Comparison of ENCODE assay signal across 25 cellular contexts in the genomic region with DNA sequence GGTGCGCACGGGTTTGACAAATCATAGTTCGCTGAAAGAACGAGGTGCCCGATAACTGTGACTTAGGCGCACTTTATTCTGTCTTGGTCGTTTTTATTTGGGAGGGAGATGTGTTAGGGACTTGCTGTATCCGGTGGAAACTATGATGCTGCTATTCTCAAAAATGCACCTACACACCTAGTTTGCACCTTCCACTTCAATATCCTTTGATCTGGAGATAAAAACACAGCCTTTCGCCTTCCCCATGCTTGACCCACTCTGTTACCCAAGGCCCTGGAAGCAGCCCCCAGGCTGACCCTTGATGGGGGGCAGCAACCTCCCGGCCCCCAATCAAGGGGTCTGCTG. TPM values are rescaled to one million over a fixed set of nuclear protein-coding genes. Genes with fewer than 3 reads are reported as not detected.
DNase-seq lines count a peak whose midpoint lies in the region; ATAC-seq and TF ChIP-seq lines count a peak whose summit lies in the region.
"Had no signal": no experiment of that assay in that cellular context is flagged by ENCODE, and none has a peak within 500 bp of the region (broad histone marks: within the 10 kb centered on the region; RNA-seq: fewer than 3 reads in every experiment).

No MANE protein-coding gene starts in this region.

- no peak overlapping the region for H2AFZ ChIP-seq in neural progenitor cell (replicated peaks)

- ATAC-seq in upper lobe of right lung: no peak
- ATAC-seq: activated CD8-positive, alpha-beta T cell treated with anti-CD3 and anti-CD28 coated beads, Interleukin-2, amount 10 ng/mL, durations not matched to agents 7 days and 5 days; sciatic nerve; stimulated activated naive CD8-positive, alpha-beta T cell treated with anti-CD3 and anti-CD28 coated beads, Interleukin-15, Interleukin-2, amounts not matched to agents 100 U/mL and 50 U/mL, for 24 hours had no signal

- TF ChIP-seq CTCF in chondrocyte (IDR thresholded peaks at IDR 0.05): no peak
- no peak for TF ChIP-seq CTCF in neural progenitor cell (IDR thresholded peaks at IDR 0.05)
- TF ChIP-seq CTCF in upper lobe of right lung (IDR thresholded peaks at IDR 0.05): no peak
- no peak for TF ChIP-seq CTCF in osteocyte (IDR thresholded peaks at IDR 0.05)

- H3K4me3 ChIP-seq in iPS-15b (ENCODE audit: low read depth, low read length) (peak overlapping the region; percentile 26), neural progenitor cell (no peak overlapping the region), upper lobe of right lung (peak overlapping the region; percentile 33)
- H3K4me3 ChIP-seq: BLaER1, left ventricle myocardium inferior, SK-N-MC had no signal

- peaks cover 39% of the 10 kb centered on the region for H3F3A ChIP-seq in neural progenitor cell (ENCODE audit: low read depth)

- no peaks in the 10 kb centered on the region for H3K79me2 ChIP-seq in neural progenitor cell (ENCODE audit: low read depth)

- no peak overlapping the region for H3K27ac Mint-ChIP-seq in chondrocyte (ENCODE audit: unreplicated experiment)
- H3K27ac Mint-ChIP-seq in neural progenitor cell: no peak overlapping the region
- H3K27ac Mint-ChIP-seq in osteocyte (ENCODE audit: unreplicated experiment): no peak overlapping the region
- H3K27ac Mint-ChIP-seq: activated CD8-positive, alpha-beta T cell treated with anti-CD3 and anti-CD28 coated beads, Interleukin-2, amount 10 ng/mL, durations not matched to agents 7 days and 5 days; HFFc6; nephron progenitor cell had no signal

- H3K4me1 ChIP-seq in iPS-15b (ENCODE audit: control insufficient read depth, insufficient read depth, low read length): no peaks in the 10 kb centered on the region
- peaks cover 42% of the 10 kb centered on the region for H3K4me1 ChIP-seq in neural progenitor cell
- H3K4me1 ChIP-seq in upper lobe of right lung: no peaks in the 10 kb centered on the region
- H3K4me1 ChIP-seq: BLaER1 had no signal

- H3K9ac ChIP-seq in iPS-15b (ENCODE audit: low read depth, low read length) (no peak overlapping the region), neural progenitor cell (no peak overlapping the region)
- H3K9ac ChIP-seq: BLaER1 had no signal

- peaks cover 79% of the 10 kb centered on the region for H3K27me3 Mint-ChIP-seq in chondrocyte (ENCODE audit: low read depth)
- H3K27me3 Mint-ChIP-seq in neural progenitor cell (ENCODE audit: insufficient read depth, low read depth): peaks cover 91% of the 10 kb centered on the region
- H3K27me3 Mint-ChIP-seq in osteocyte (ENCODE audit: unreplicated experiment): peaks cover 87% of the 10 kb centered on the region

- peak overlapping the region; percentile 28 for H3K4me2 ChIP-seq in neural progenitor cell
- H3K4me2 ChIP-seq: BLaER1 had no signal

- peaks cover 1% of the 10 kb centered on the region for H3K36me3 Mint-ChIP-seq in chondrocyte (ENCODE audit: low read depth)
- H3K36me3 Mint-ChIP-seq in neural progenitor cell: no peaks in the 10 kb centered on the region
- H3K36me3 Mint-ChIP-seq in osteocyte (ENCODE audit: unreplicated experiment): no peaks in the 10 kb centered on the region

- H3K27me3 ChIP-seq in iPS-15b (ENCODE audit: control insufficient read depth, insufficient read depth, low read length) (peaks cover 93% of the 10 kb centered on the region), neural progenitor cell (peaks cover 100% of the 10 kb centered on the region), upper lobe of right lung (peaks cover 89% of the 10 kb centered on the region)

- DNase-seq in chondrocyte (ENCODE audit: low spot score) (peak; percentile 2), neural progenitor cell (ENCODE audit: low spot score) (no peak), upper lobe of right lung (no peak), osteocyte (ENCODE audit: extremely low spot score, unreplicated experiment) (no peak), NCI-H1930 (lab: John Stamatoyannopoulos, UW) (no peak)
- no peak for DNase-seq in stimulated activated CD4-positive, alpha-beta T cell treated with anti-CD3 and anti-CD28 coated beads, Interleukin-4, amount 100 ng/mL, for 1 hour
- DNase-seq: activated CD4-positive, CD25-positive, alpha-beta regulatory T cell treated with anti-CD3 and anti-CD28 coated beads, Interleukin-2, amount 50 U/mL, for 72 hours; activated CD8-positive, alpha-beta T cell treated with anti-CD3 and anti-CD28 coated beads, Interleukin-2, amount 10 ng/mL, durations not matched to agents 7 days and 5 days; activated effector memory CD4-positive, alpha-beta T cell treated with Interleukin-2 at 50 U/mL for 16 hours; DMS53; HFFc6; Kasumi-1; left ventricle myocardium inferior; NCI-H1436 treated with DMSO at 0.1 percent for 48 hours; NCI-H446 treated with DMSO at 0.1 percent for 48 hours; nephron progenitor cell; stimulated activated CD4-positive, alpha-beta T cell treated with anti-CD3 and anti-CD28 coated beads, Interleukin-15, amount 100 ng/mL, for 24 hours; stimulated activated naive CD8-positive, alpha-beta T cell treated with anti-CD3 and anti-CD28 coated beads, Interleukin-15, Interleukin-2, amounts not matched to agents 100 U/mL and 50 U/mL, for 24 hours had no signal

- peaks cover 91% of the 10 kb centered on the region for H4K20me1 ChIP-seq in neural progenitor cell (ENCODE audit: low read depth)

- intact Hi-C loops in upper lobe of right lung (cut with DNase I): no loop called here

- H3K9me3 ChIP-seq in iPS-15b (ENCODE audit: control insufficient read depth, insufficient read depth, low read length) (no peaks in the 10 kb centered on the region), neural progenitor cell (ENCODE audit: low read depth) (no peaks in the 10 kb centered on the region), upper lobe of right lung (no peaks in the 10 kb centered on the region)
- H3K9me3 ChIP-seq: BLaER1, left ventricle myocardium inferior had no signal

- H3K27ac ChIP-seq in neural progenitor cell: no peak overlapping the region
- H3K27ac ChIP-seq in upper lobe of right lung: no peak overlapping the region
- H3K27ac ChIP-seq: BLaER1, HL-60, left ventricle myocardium inferior, SK-N-MC had no signal

- H3K4me1 Mint-ChIP-seq in chondrocyte (ENCODE audit: low read depth): peaks cover 8% of the 10 kb centered on the region
- H3K4me1 Mint-ChIP-seq in neural progenitor cell: peaks cover 29% of the 10 kb centered on the region
- H3K4me1 Mint-ChIP-seq in osteocyte (ENCODE audit: unreplicated experiment): peaks cover 7% of the 10 kb centered on the region
- H3K4me1 Mint-ChIP-seq: central memory CD8-positive, alpha-beta T cell had no signal

- H3K36me3 ChIP-seq in iPS-15b (ENCODE audit: control insufficient read depth, insufficient read depth, low read length): no peaks in the 10 kb centered on the region
- H3K36me3 ChIP-seq in neural progenitor cell: no peaks in the 10 kb centered on the region
- H3K36me3 ChIP-seq in upper lobe of right lung: no peaks in the 10 kb centered on the region
- H3K36me3 ChIP-seq: BLaER1, left ventricle myocardium inferior had no signal

- H3K4me3 Mint-ChIP-seq in chondrocyte (ENCODE audit: unreplicated experiment): no peak overlapping the region
- H3K4me3 Mint-ChIP-seq in neural progenitor cell: peak overlapping the region; percentile 33
- no peak overlapping the region for H3K4me3 Mint-ChIP-seq in osteocyte (ENCODE audit: unreplicated experiment)
- H3K4me3 Mint-ChIP-seq: activated CD8-positive, alpha-beta T cell treated with anti-CD3 and anti-CD28 coated beads, Interleukin-2, amount 10 ng/mL, durations not matched to agents 7 days and 5 days; central memory CD8-positive, alpha-beta T cell; HFFc6; nephron progenitor cell had no signal

- H3K9me3 Mint-ChIP-seq in chondrocyte (ENCODE audit: low read depth) (no peaks in the 10 kb centered on the region), neural progenitor cell (no peaks in the 10 kb centered on the region), osteocyte (ENCODE audit: unreplicated experiment) (no peaks in the 10 kb centered on the region)
- H3K9me3 Mint-ChIP-seq: central memory CD8-positive, alpha-beta T cell; HFFc6; nephron progenitor cell had no signal

RNA-seq across cellular contexts. Expression of a gene that starts 15.0 kb away (rescaled TPM):
- total RNA-seq in chondrocyte: not detected in 3 replicates
- total RNA-seq in neural progenitor cell (ENCODE audit: low replicate concordance): not detected in 2 replicates
- 46.4 TPM for total RNA-seq in upper lobe of right lung
- total RNA-seq in osteocyte: not detected in 2 replicates
- total RNA-seq: activated CD8-positive, alpha-beta T cell treated with anti-CD3 and anti-CD28 coated beads, Interleukin-2, amount 10 ng/mL, durations not matched to agents 7 days and 5 days; T-helper 1 cell treated with Interleukin-12 subunit alpha and Interleukin-12 subunit beta and Interleukin-4 antibody, amounts not matched to agents 30 ng/mL and 1 ng/mL, for 36 hours had no signal

RNA-seq across cellular contexts. Expression of a gene that starts 59.7 kb away (rescaled TPM):
- total RNA-seq in chondrocyte (8.1 to 13.2 TPM (median 8.5 TPM) in 3 replicates), neural progenitor cell (ENCODE audit: low replicate concordance) (17.4 and 34.6 TPM in 2 replicates), upper lobe of right lung (18.7 TPM), osteocyte (12.1 and 14.1 TPM in 2 replicates)

Comparison
In these comparisons a context has a peak if more than half of its experiments do, and no peak if none do; other contexts are left out.
1. RNA of a gene that starts 15.0 kb away (total RNA-seq): 46.4 TPM in upper lobe of right lung (single experiment); not detected in chondrocyte, not detected in neural progenitor cell and not detected in osteocyte; every median in the first group is over 10 times any median in the second.